Comparison of ENCODE assay signal across 26 cellular contexts in genomic region chr11:34928960-34929680, GRCh38. TPM values are rescaled to one million over a fixed set of nuclear protein-coding genes. Genes with fewer than 3 reads are reported as not detected.
A peak's percentile ranks its signal among the peaks of the same experiment; 100 is the strongest.
DNase-seq lines count a peak whose midpoint lies in the region; TF ChIP-seq lines count a peak whose summit lies in the region.
"Had no signal": no experiment of that assay in that cellular context is flagged by ENCODE, and none has a peak within 500 bp of the region (broad histone marks: within the 10 kb centered on the region; RNA-seq: fewer than 3 reads in every experiment).

No MANE protein-coding gene starts in this region.

- H3K9me3 Mint-ChIP-seq in activated naive CD4-positive, alpha-beta T cell treated with anti-CD3 and anti-CD28 coated beads, Interleukin-2, amount 10 ng/mL, durations not matched to agents 7 days and 5 days: no peaks in the 10 kb centered on the region
- no peaks in the 10 kb centered on the region for H3K9me3 Mint-ChIP-seq in activated T-helper 2 cell treated with anti-CD3 and anti-CD28 coated beads, Interferon-gamma antibody, Interleukin-2, Interleukin-4, amounts not matched to agents 10 μg/mL and 5 μg/mL and 100 μg/mL, durations not matched to agents 14 hours and 24 hours and 36 hours
- H3K9me3 Mint-ChIP-seq: CD4-positive, alpha-beta T cell; GM23338; mesothelial cell of epicardium; stimulated activated naive CD8-positive, alpha-beta T cell treated with anti-CD3 and anti-CD28 coated beads, Interleukin-15, amount 100 ng/mL, for 72 hours had no signal

- H3K27ac Mint-ChIP-seq in activated naive CD4-positive, alpha-beta T cell treated with anti-CD3 and anti-CD28 coated beads, Interleukin-2, amount 10 ng/mL, durations not matched to agents 7 days and 5 days: no peak overlapping the region
- no peak overlapping the region for H3K27ac Mint-ChIP-seq in activated T-helper 2 cell treated with anti-CD3 and anti-CD28 coated beads, Interferon-gamma antibody, Interleukin-2, Interleukin-4, amounts not matched to agents 10 μg/mL and 5 μg/mL and 100 μg/mL, durations not matched to agents 14 hours and 24 hours and 36 hours
- H3K27ac Mint-ChIP-seq: CD4-positive, alpha-beta T cell; mesothelial cell of epicardium; stimulated activated naive CD8-positive, alpha-beta T cell treated with anti-CD3 and anti-CD28 coated beads, Interleukin-15, amount 100 ng/mL, for 72 hours; T-helper 17 cell had no signal

- DNase-seq in amniotic epithelial cell (ENCODE audit: low read depth) (peak; percentile 59), fibroblast of the aortic adventitia (ENCODE audit: low read depth) (peak; percentile 34), thyroid gland (peak; percentile 43 to 56), vagina (ENCODE audit: extremely low spot score in 2 of 2) (no peak)
- no peak for DNase-seq in activated naive CD4-positive, alpha-beta T cell treated with anti-CD3 and anti-CD28 coated beads, Interleukin-2, amount 10 ng/mL, durations not matched to agents 7 days and 5 days
- no peak for DNase-seq in activated T-helper 2 cell treated with anti-CD3 and anti-CD28 coated beads, Interferon-gamma antibody, Interleukin-2, Interleukin-4, amounts not matched to agents 10 μg/mL and 5 μg/mL and 100 μg/mL, durations not matched to agents 14 hours and 24 hours and 36 hours (ENCODE audit: low spot score)
- DNase-seq: activated CD4-positive, alpha-beta T cell treated with anti-CD3 and anti-CD28 coated beads, Interleukin-2, amount 50 U/mL, for 48 hours; activated T-cell treated with anti-CD3 and anti-CD28 coated beads, Interleukin-2, amount 50 U/mL, for 48 hours; adrenal gland; CD4-positive, alpha-beta T cell; EL; NCI-H1930; NCI-H2171 treated with DMSO at 0.1 percent for 48 hours; NCI-H524 treated with DMSO at 0.1 percent for 48 hours; NK-92 treated with Interleukin-12 subunit alpha and Interleukin-12 subunit beta, amount 100 ng/mL, for 24 hours; Right ventricle myocardium superior; spleen; stimulated activated CD4-positive, alpha-beta T cell treated with anti-CD3 and anti-CD28 coated beads, Interleukin-2, amount 100 ng/mL, for 24 hours; stimulated activated naive CD8-positive, alpha-beta T cell treated with anti-CD3 and anti-CD28 coated beads, Interleukin-15, amount 100 ng/mL, for 72 hours; T-helper 17 cell had no signal

- no peaks in the 10 kb centered on the region for H3K9me3 ChIP-seq in Loucy (ENCODE audit: insufficient read depth, low read depth, low read length)
- H3K9me3 ChIP-seq in thyroid gland: no peaks in the 10 kb centered on the region
- H3K9me3 ChIP-seq in vagina: no peaks in the 10 kb centered on the region
- H3K9me3 ChIP-seq: adrenal gland, body of pancreas, right atrium auricular region, spleen, transverse colon had no signal

- H3K27ac ChIP-seq in thyroid gland: peak overlapping the region in 2 of 3 donors; percentile 4 to 35
- H3K27ac ChIP-seq in vagina: no peak overlapping the region
- H3K27ac ChIP-seq: adrenal gland, right atrium auricular region, spleen had no signal

- H3K27me3 Mint-ChIP-seq in activated naive CD4-positive, alpha-beta T cell treated with anti-CD3 and anti-CD28 coated beads, Interleukin-2, amount 10 ng/mL, durations not matched to agents 7 days and 5 days: no peaks in the 10 kb centered on the region
- H3K27me3 Mint-ChIP-seq in activated T-helper 2 cell treated with anti-CD3 and anti-CD28 coated beads, Interferon-gamma antibody, Interleukin-2, Interleukin-4, amounts not matched to agents 10 μg/mL and 5 μg/mL and 100 μg/mL, durations not matched to agents 14 hours and 24 hours and 36 hours (ENCODE audit: low read depth): no peaks in the 10 kb centered on the region
- H3K27me3 Mint-ChIP-seq: CD4-positive, alpha-beta T cell; stimulated activated naive CD8-positive, alpha-beta T cell treated with anti-CD3 and anti-CD28 coated beads, Interleukin-15, amount 100 ng/mL, for 72 hours; T-helper 17 cell had no signal

- CTCF ChIA-PET in activated naive CD4-positive, alpha-beta T cell treated with anti-CD3 and anti-CD28 coated beads, Interleukin-2, amount 10 ng/mL, durations not matched to agents 7 days and 5 days (lab: Charles Lee): interaction anchor here (0.6 to 2.7 kb wide), 6 partner anchors 71 to 556 kb away, joined by 3 to 8 read pairs (median 3); no protein-coding TSS in a partner anchor

- H3F3A ChIP-seq in Loucy (ENCODE audit: low read depth): no peaks in the 10 kb centered on the region

- TF ChIP-seq CTCF in Loucy (conservative IDR thresholded peaks at IDR 0.05; ENCODE audit: low read length): no peak
- no peak for TF ChIP-seq CTCF in fibroblast of the aortic adventitia (IDR thresholded peaks at IDR 0.05; ENCODE audit: insufficient read depth, low read length)
- no peak for TF ChIP-seq CTCF in thyroid gland (IDR thresholded peaks at IDR 0.05)
- no peak for TF ChIP-seq CTCF in vagina (IDR thresholded peaks at IDR 0.05)

- H3K4me3 Mint-ChIP-seq in activated naive CD4-positive, alpha-beta T cell treated with anti-CD3 and anti-CD28 coated beads, Interleukin-2, amount 10 ng/mL, durations not matched to agents 7 days and 5 days: no peak overlapping the region
- no peak overlapping the region for H3K4me3 Mint-ChIP-seq in activated T-helper 2 cell treated with anti-CD3 and anti-CD28 coated beads, Interferon-gamma antibody, Interleukin-2, Interleukin-4, amounts not matched to agents 10 μg/mL and 5 μg/mL and 100 μg/mL, durations not matched to agents 14 hours and 24 hours and 36 hours (ENCODE audit: low read depth)
- H3K4me3 Mint-ChIP-seq: CD4-positive, alpha-beta T cell; GM23338; mesothelial cell of epicardium; stimulated activated naive CD8-positive, alpha-beta T cell treated with anti-CD3 and anti-CD28 coated beads, Interleukin-15, amount 100 ng/mL, for 72 hours; T-helper 17 cell had no signal

- peaks cover 3% of the 10 kb centered on the region for H4K20me1 ChIP-seq in Loucy (ENCODE audit: insufficient read depth, low read length, poor library complexity, severe bottlenecking)

- H3K4me3 ChIP-seq in Loucy (ENCODE audit: low read length, poor library complexity, severe bottlenecking) (no peak overlapping the region), fibroblast of the aortic adventitia (ENCODE audit: low read depth, low read length) (no peak overlapping the region), thyroid gland (replicated peaks in 1 of 3) (no peak overlapping the region), vagina (no peak overlapping the region)
- H3K4me3 ChIP-seq: adrenal gland, body of pancreas, GM23338, right atrium auricular region, spleen, transverse colon had no signal

- H3K79me2 ChIP-seq in Loucy (ENCODE audit: insufficient read depth, low read length): peaks cover 54% of the 10 kb centered on the region

- intact Hi-C loops in thyroid gland (cut with DNase I) (loop anchor here (10.0 kb wide), 1 partner anchor 466 kb away; no protein-coding TSS in a partner anchor), vagina (cut with DNase I) (loop anchor here (5.0 kb wide), 1 partner anchor 463 kb away; no protein-coding TSS in a partner anchor)
- intact Hi-C loops in activated T-helper 2 cell treated with anti-CD3 and anti-CD28 coated beads, Interferon-gamma antibody, Interleukin-2, Interleukin-4, amounts not matched to agents 10 μg/mL and 5 μg/mL and 100 μg/mL, durations not matched to agents 14 hours and 24 hours and 36 hours (cut with micrococcal nuclease): loop anchor here (5.0 kb wide), 3 partner anchors 213 to 558 kb away; no protein-coding TSS in a partner anchor

- TF ChIP-seq POLR2A in thyroid gland (IDR thresholded peaks at IDR 0.05): no peak
- no peak for TF ChIP-seq POLR2A in vagina (IDR thresholded peaks at IDR 0.05)

- H3K36me3 ChIP-seq in Loucy (ENCODE audit: insufficient read depth, low read length): peaks cover 8% of the 10 kb centered on the region; the same call in 1 of the 2 replicates
- H3K36me3 ChIP-seq in thyroid gland: no peaks in the 10 kb centered on the region
- peaks cover 0 to 10% of the 10 kb centered on the region in 2 donors for H3K36me3 ChIP-seq in vagina

- peaks cover 26% of the 10 kb centered on the region for H3K4me1 ChIP-seq in Loucy (ENCODE audit: insufficient read depth, low read length, poor library complexity, severe bottlenecking)
- peaks cover 37 to 47% of the 10 kb centered on the region in 2 donors for H3K4me1 ChIP-seq in thyroid gland
- H3K4me1 ChIP-seq in vagina: peaks cover 25% of the 10 kb centered on the region

- WGBS in thyroid gland, 2 donors: 49 to 69% methylated on average over 7 of the region's 7 CpGs

- no peak overlapping the region for H3K9ac ChIP-seq in Loucy (ENCODE audit: low read depth, low read length, poor library complexity, severe bottlenecking)

- peaks cover 11% of the 10 kb centered on the region for H3K36me3 Mint-ChIP-seq in activated naive CD4-positive, alpha-beta T cell treated with anti-CD3 and anti-CD28 coated beads, Interleukin-2, amount 10 ng/mL, durations not matched to agents 7 days and 5 days
- peaks cover 14% of the 10 kb centered on the region for H3K36me3 Mint-ChIP-seq in activated T-helper 2 cell treated with anti-CD3 and anti-CD28 coated beads, Interferon-gamma antibody, Interleukin-2, Interleukin-4, amounts not matched to agents 10 μg/mL and 5 μg/mL and 100 μg/mL, durations not matched to agents 14 hours and 24 hours and 36 hours (ENCODE audit: low read depth)

- no peak overlapping the region for H2AFZ ChIP-seq in Loucy (ENCODE audit: low read length)
- H2AFZ ChIP-seq: GM23338 had no signal

- H3K4me2 ChIP-seq in Loucy (ENCODE audit: low read depth, low read length, poor library complexity, severe bottlenecking): peak overlapping the region; percentile 3
- H3K4me2 ChIP-seq: GM23338 had no signal

- no peaks in the 10 kb centered on the region for H3K9me2 ChIP-seq in Loucy (replicated peaks; ENCODE audit: low read depth, low read length)

- H3K27me3 ChIP-seq in Loucy (ENCODE audit: insufficient read depth, low read length, poor library complexity, severe bottlenecking): no peaks in the 10 kb centered on the region
- no peaks in the 10 kb centered on the region for H3K27me3 ChIP-seq in thyroid gland
- no peaks in the 10 kb centered on the region for H3K27me3 ChIP-seq in vagina
- H3K27me3 ChIP-seq: adrenal gland, body of pancreas, right atrium auricular region, spleen, transverse colon had no signal

- H3K4me1 Mint-ChIP-seq in activated naive CD4-positive, alpha-beta T cell treated with anti-CD3 and anti-CD28 coated beads, Interleukin-2, amount 10 ng/mL, durations not matched to agents 7 days and 5 days: peaks cover 7% of the 10 kb centered on the region
- H3K4me1 Mint-ChIP-seq in activated T-helper 2 cell treated with anti-CD3 and anti-CD28 coated beads, Interferon-gamma antibody, Interleukin-2, Interleukin-4, amounts not matched to agents 10 μg/mL and 5 μg/mL and 100 μg/mL, durations not matched to agents 14 hours and 24 hours and 36 hours (ENCODE audit: low read depth): peaks cover 12% of the 10 kb centered on the region

RNA-seq across cellular contexts. Expression of gene PDHX, which starts 12.7 kb away (rescaled TPM):
- total RNA-seq in fibroblast of the aortic adventitia (ENCODE audit: low replicate concordance): 36.6 and 41.8 TPM in 2 replicates
- total RNA-seq in thyroid gland: 10 to 100 TPM; 30.8 to 35.2 (median 31.2) TPM
- total RNA-seq in activated T-helper 2 cell treated with anti-CD3 and anti-CD28 coated beads, Interferon-gamma antibody, Interleukin-2, Interleukin-4, amounts not matched to agents 10 μg/mL and 5 μg/mL and 100 μg/mL, durations not matched to agents 14 hours and 24 hours and 36 hours: 29.7 and 30.6 TPM in 2 replicates
- total RNA-seq in vagina: 15.0 TPM

RNA-seq across cellular contexts. Expression of gene APIP, which starts 12.9 kb away (rescaled TPM):
- total RNA-seq in fibroblast of the aortic adventitia (ENCODE audit: low replicate concordance): 24.9 and 32.4 TPM in 2 replicates
- total RNA-seq in thyroid gland: 10 to 100 TPM; 35.6 to 54.3 (median 39.0) TPM
- total RNA-seq in activated T-helper 2 cell treated with anti-CD3 and anti-CD28 coated beads, Interferon-gamma antibody, Interleukin-2, Interleukin-4, amounts not matched to agents 10 μg/mL and 5 μg/mL and 100 μg/mL, durations not matched to agents 14 hours and 24 hours and 36 hours: 28.1 and 30.7 TPM in 2 replicates
- total RNA-seq in vagina: 14.7 TPM

Comparison
In these comparisons a context has a peak if more than half of its experiments do, and no peak if none do; other contexts are left out.
1. DNase-seq: peak in amniotic epithelial cell (single experiment), fibroblast of the aortic adventitia (single experiment) and thyroid gland (2 of 2); none in activated naive CD4-positive, alpha-beta T cell treated with anti-CD3 and anti-CD28 coated beads, Interleukin-2, amount 10 ng/mL, durations not matched to agents 7 days and 5 days (single experiment), activated T-helper 2 cell treated with anti-CD3 and anti-CD28 coated beads, Interferon-gamma antibody, Interleukin-2, Interleukin-4, amounts not matched to agents 10 μg/mL and 5 μg/mL and 100 μg/mL, durations not matched to agents 14 hours and 24 hours and 36 hours (single experiment) and vagina (0 of 2).